ENCODE assay signal across 34 cellular contexts in the genomic region with DNA sequence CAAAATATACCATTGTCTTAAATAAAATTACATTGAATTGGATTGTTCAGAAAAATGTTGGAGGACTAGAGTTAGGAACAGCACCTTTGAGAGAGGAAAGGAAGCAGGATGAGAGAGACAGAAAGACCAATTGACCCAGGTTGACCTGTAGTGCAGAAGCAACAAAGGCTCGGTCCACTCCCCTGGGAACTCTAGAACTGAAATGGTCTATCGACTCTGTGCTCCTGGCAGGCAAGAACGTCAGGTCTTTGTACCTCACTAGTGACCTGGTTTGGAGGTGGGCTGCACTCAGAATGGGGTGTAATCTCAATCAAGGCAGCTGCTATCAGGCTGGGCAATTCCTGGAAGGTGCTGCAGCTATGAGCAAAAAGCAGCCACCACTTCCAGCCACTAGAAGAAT.
"Had no signal": no experiment of that assay in that cellular context is flagged by ENCODE, and none has a peak within 500 bp of the region (broad histone marks: within the 10 kb centered on the region; RNA-seq: fewer than 3 reads in every experiment).

No MANE protein-coding gene starts in this region.

- H3K27ac Mint-ChIP-seq: activated B cell treated with CpG ODN at 0.5 μM for 24 hours; activated CD4-positive, alpha-beta memory T cell treated with anti-CD3 and anti-CD28 coated beads for 36 hours; activated naive CD4-positive, alpha-beta T cell treated with anti-CD3 and anti-CD28 coated beads, Interleukin-2, amount 50 U/mL, for 24 hours; activated naive CD8-positive, alpha-beta T cell treated with anti-CD3 and anti-CD28 coated beads, Interleukin-2, amount 10 ng/mL, durations not matched to agents 7 days and 5 days had no signal

- FAIRE-seq: astrocyte had no signal

- H3K9me3 Mint-ChIP-seq: activated B cell treated with CpG ODN at 0.5 μM for 24 hours; activated CD4-positive, alpha-beta memory T cell treated with anti-CD3 and anti-CD28 coated beads for 36 hours; activated naive CD4-positive, alpha-beta T cell treated with anti-CD3 and anti-CD28 coated beads, Interleukin-2, amount 50 U/mL, for 24 hours; activated naive CD8-positive, alpha-beta T cell treated with anti-CD3 and anti-CD28 coated beads, Interleukin-2, amount 10 ng/mL, durations not matched to agents 7 days and 5 days had no signal

- H3K36me3 Mint-ChIP-seq: activated CD4-positive, alpha-beta memory T cell treated with anti-CD3 and anti-CD28 coated beads for 36 hours; activated naive CD4-positive, alpha-beta T cell treated with anti-CD3 and anti-CD28 coated beads, Interleukin-2, amount 50 U/mL, for 24 hours; activated naive CD8-positive, alpha-beta T cell treated with anti-CD3 and anti-CD28 coated beads, Interleukin-2, amount 10 ng/mL, durations not matched to agents 7 days and 5 days had no signal

- H3K4me1 Mint-ChIP-seq: activated B cell treated with CpG ODN at 0.5 μM for 24 hours had no signal

- ATAC-seq: body of pancreas, PC-3, Right ventricle myocardium inferior had no signal

- H3K36me3 ChIP-seq: breast epithelium, Peyer's patch had no signal

- H3K9me3 ChIP-seq: body of pancreas, breast epithelium, Peyer's patch had no signal

- DNase-seq: activated B cell treated with CpG ODN at 0.5 μM for 24 hours; activated CD4-positive, alpha-beta memory T cell treated with anti-CD3 and anti-CD28 coated beads for 36 hours; activated CD4-positive, alpha-beta T cell treated with anti-CD3 and anti-CD28 coated beads for 4 hours; activated CD4-positive, alpha-beta T cell treated with anti-CD3 and anti-CD28 coated beads, Interleukin-2, amount 50 U/mL, for 1 hour; activated CD4-positive, CD25-positive, alpha-beta regulatory T cell treated with anti-CD3 and anti-CD28 coated beads, Interleukin-2, amount 50 U/mL, for 72 hours; activated CD8-positive, alpha-beta memory T cell treated with anti-CD3 and anti-CD28 coated beads, Interleukin-2, amount 50 U/mL, for 4 hours; activated effector memory CD4-positive, alpha-beta T cell treated with anti-CD3 and anti-CD28 coated beads, Interleukin-2, amount 50 U/mL, for 16 hours; activated naive CD4-positive, alpha-beta T cell treated with Interleukin-2 at 50 U/mL for 16 hours; activated naive CD8-positive, alpha-beta T cell treated with anti-CD3 and anti-CD28 coated beads, Interleukin-2, amount 10 ng/mL, durations not matched to agents 7 days and 5 days; activated T-cell treated with anti-CD3 and anti-CD28 coated beads for 4 hours; activated T-cell treated with anti-CD3 and anti-CD28 coated beads, Interleukin-2, amount 50 U/mL, for 48 hours; body of pancreas; Karpas-422; KBM-7; NCI-H1105; NCI-H1417 treated with DMSO at 0.1 percent for 48 hours; NCI-H187 treated with DMSO at 0.1 percent for 48 hours; NCI-H2081 treated with DMSO at 0.1 percent for 48 hours; NCI-H226; NCI-H446 treated with DMSO at 0.1 percent for 48 hours; NCI-H524; PC-3; Peyer's patch; SIG-M5; SW 1271; T-helper 1 cell; T-helper 2 cell; T-helper 9 cell had no signal

- H3K4me1 ChIP-seq: breast epithelium, Peyer's patch had no signal

- H3K27me3 ChIP-seq: body of pancreas, breast epithelium, Peyer's patch had no signal

- H3K4me3 ChIP-seq: body of pancreas, breast epithelium, Peyer's patch had no signal

- H3K27me3 Mint-ChIP-seq: activated B cell treated with CpG ODN at 0.5 μM for 24 hours; activated naive CD4-positive, alpha-beta T cell treated with anti-CD3 and anti-CD28 coated beads, Interleukin-2, amount 50 U/mL, for 24 hours had no signal

- H3K4me3 Mint-ChIP-seq: activated B cell treated with CpG ODN at 0.5 μM for 24 hours; activated CD4-positive, alpha-beta memory T cell treated with anti-CD3 and anti-CD28 coated beads for 36 hours; activated naive CD4-positive, alpha-beta T cell treated with anti-CD3 and anti-CD28 coated beads, Interleukin-2, amount 50 U/mL, for 24 hours; activated naive CD8-positive, alpha-beta T cell treated with anti-CD3 and anti-CD28 coated beads, Interleukin-2, amount 10 ng/mL, durations not matched to agents 7 days and 5 days had no signal

- H3K27ac ChIP-seq: body of pancreas, breast epithelium, Peyer's patch, RWPE1, VCaP had no signal
